ENCODE assay signal across 8 cellular contexts in the genomic region with DNA sequence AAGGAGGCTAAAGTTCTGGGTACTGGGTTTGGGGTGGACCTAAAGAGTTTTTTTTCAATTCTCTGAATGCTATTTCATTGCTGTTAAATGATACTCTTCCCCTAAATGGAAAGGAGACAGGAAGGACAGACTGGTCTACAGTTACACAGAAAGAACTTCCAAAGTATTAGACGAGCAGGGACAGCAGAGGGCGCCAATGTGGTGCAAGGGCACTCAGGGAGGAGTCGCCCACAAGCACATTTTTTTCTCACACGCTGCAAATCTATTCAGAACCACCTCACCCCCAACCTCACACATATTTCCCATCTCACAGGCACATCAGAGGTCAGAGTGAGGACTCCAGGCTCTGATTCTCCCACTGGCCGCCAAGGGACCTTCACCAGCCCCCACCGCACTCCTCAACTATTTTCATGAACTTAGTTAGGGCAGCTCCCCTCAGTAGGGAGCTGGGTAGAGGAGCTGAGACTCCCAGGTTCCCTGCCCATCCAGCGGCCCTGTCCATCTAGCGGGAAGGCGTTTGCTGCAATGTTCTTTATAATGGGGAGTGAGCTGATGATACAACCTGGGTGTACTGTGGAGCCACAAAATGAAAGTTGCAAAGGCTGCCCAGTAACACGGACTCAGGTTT. TPM values are rescaled to one million over a fixed set of nuclear protein-coding genes. Genes with fewer than 3 reads are reported as not detected.
DNase-seq lines count a peak whose midpoint lies in the region; ATAC-seq and TF ChIP-seq lines count a peak whose summit lies in the region.

No MANE protein-coding gene starts in this region.

- ATAC-seq in GM19035 (IDR thresholded peaks at IDR 0.05; ENCODE audit: unreplicated experiment): no peak

- no TSS peak for BruUV-seq in OCI-LY7 (replicated peaks; lab: Mats Ljungman, UMichigan)

- peak overlapping the region; percentile 52 for H3K4me2 ChIP-seq in OCI-LY7 (ENCODE audit: low read length)

- DNase-seq in GM10248 (ENCODE audit: extremely low spot score) (peak; percentile 74), OCI-LY7 (ENCODE audit: low spot score) (peak; percentile 87), epithelial cell of proximal tubule (ENCODE audit: low read depth) (no peak)
- DNase-seq in Jurkat, Clone E6-1 (ENCODE audit: low read depth, low spot score): peak; percentile 76
- peak; percentile 75 for DNase-seq in activated CD8-positive, alpha-beta memory T cell treated with anti-CD3 and anti-CD28 coated beads, Interleukin-2, amount 50 U/mL, for 4 hours
- DNase-seq in stimulated activated CD8-positive, alpha-beta memory T cell treated with anti-CD3 and anti-CD28 coated beads, Interleukin-4, amount 100 ng/mL, for 4 hours (ENCODE audit: low read depth in 2 of 2, low spot score in 1 of 2): peak; percentile 37 to 54

- no peaks in the 10 kb centered on the region for H3K79me2 ChIP-seq in OCI-LY7 (ENCODE audit: insufficient read depth, low read depth, low read length)

- no peaks in the 10 kb centered on the region for H3K9me3 ChIP-seq in OCI-LY7 (ENCODE audit: low read length)
- no peaks in the 10 kb centered on the region for H3K9me3 ChIP-seq in muscle layer of duodenum (ENCODE audit: control insufficient read depth in 1 of 2, low read length in 2 of 2)

- no peak overlapping the region for H3K4me3 ChIP-seq in Jurkat, Clone E6-1 (ENCODE audit: low read length)
- H3K4me3 ChIP-seq in OCI-LY7 (ENCODE audit: low read depth, low read length, poor library complexity, severe bottlenecking): no peak overlapping the region
- peak overlapping the region; percentile 47 for H3K4me3 ChIP-seq in epithelial cell of proximal tubule (ENCODE audit: low read depth, low read length)
- H3K4me3 ChIP-seq in muscle layer of duodenum (ENCODE audit: low read depth in 1 of 2, low read length in 2 of 2): peak overlapping the region; percentile 22 to 33

- no peaks in the 10 kb centered on the region for H4K20me1 ChIP-seq in OCI-LY7 (ENCODE audit: insufficient read depth, low read length)

- H3K27me3 ChIP-seq in muscle layer of duodenum (ENCODE audit: low read depth, low read length): peaks cover 39% of the 10 kb centered on the region

- peak overlapping the region; percentile 97 for H2AFZ ChIP-seq in OCI-LY7 (ENCODE audit: low read length)

- H3K27ac ChIP-seq in OCI-LY7 (ENCODE audit: low read depth, low read length, poor library complexity, severe bottlenecking) (no peak overlapping the region), muscle layer of duodenum (ENCODE audit: low read length) (no peak overlapping the region)

- POLR2A ChIA-PET in GM10248 (lab: Yijun Ruan, JAX) (no interaction called here), OCI-LY7 (lab: Charles Lee) (interaction anchor here (0.9 kb wide), 1 partner anchor 44 kb away, joined by 3 read pairs; no protein-coding TSS in a partner anchor)

- TF ChIP-seq CTCF in GM10248 (IDR thresholded peaks at IDR 0.05; ENCODE audit: control extremely low read depth, extremely low read depth, low read depth, missing control alignments): peak; percentile 83
- TF ChIP-seq CTCF in OCI-LY7 (conservative IDR thresholded peaks at IDR 0.05; ENCODE audit: low read length): peak; percentile 94
- TF ChIP-seq CTCF in epithelial cell of proximal tubule (conservative IDR thresholded peaks at IDR 0.05; ENCODE audit: low read depth, low read length): peak; percentile 90

- no peaks in the 10 kb centered on the region for H3K9me2 ChIP-seq in OCI-LY7 (ENCODE audit: insufficient read depth, low read length)

- H3K36me3 ChIP-seq in OCI-LY7 (ENCODE audit: insufficient read depth, low read length) (no peaks in the 10 kb centered on the region), muscle layer of duodenum (ENCODE audit: control insufficient read depth in 1 of 2, insufficient read depth in 2 of 2, low read length in 2 of 2) (no peaks in the 10 kb centered on the region)

- CTCF ChIA-PET in GM10248 (lab: Yijun Ruan, JAX): interaction anchor here (0.6 to 4.5 kb wide), 16 partner anchors 8 to 495 kb away, joined by 3 to 27 read pairs (median 4); no protein-coding TSS in a partner anchor
- CTCF ChIA-PET in OCI-LY7 (lab: Charles Lee; ENCODE audit: unreplicated experiment): interaction anchor here (1.4 kb wide), 1 partner anchor 287 kb away, joined by 3 read pairs; no protein-coding TSS in a partner anchor

- intact Hi-C loops in OCI-LY7 (cut with micrococcal nuclease; ENCODE audit: unreplicated experiment): loop anchor here (2.0 to 10.0 kb wide), 2 partner anchors 32 to 292 kb away; no protein-coding TSS in a partner anchor

- H3K4me1 ChIP-seq in OCI-LY7 (ENCODE audit: insufficient read depth, low read length, poor library complexity, severe bottlenecking): peaks cover 17% of the 10 kb centered on the region
- H3K4me1 ChIP-seq in muscle layer of duodenum (ENCODE audit: control insufficient read depth in 1 of 2, insufficient read depth in 2 of 2, low read length in 2 of 2): peaks cover 5 to 42% of the 10 kb centered on the region in 2 donors

RNA-seq across cellular contexts. Expression of gene CA4, which starts 6.8 kb away (rescaled TPM):
- polyA plus RNA-seq in Jurkat, Clone E6-1 (2012; ENCODE audit: insufficient read depth, insufficient read length): not detected
- total RNA-seq in OCI-LY7 (2014; rRNA removed; shearing (Covaris generic)): not detected in 2 replicates
- total RNA-seq in OCI-LY7 (2022) (not detected in 2 replicates), epithelial cell of proximal tubule (not detected in 2 replicates)

Comparison
In these comparisons a context has a peak if more than half of its experiments do, and no peak if none do; other contexts are left out.
1. H3K4me3 ChIP-seq: peak in epithelial cell of proximal tubule (single experiment) and muscle layer of duodenum (2 of 2); none in Jurkat, Clone E6-1 (single experiment) and OCI-LY7 (single experiment).
2. Peak in every context shown above with its lines, with median percentiles within 50 percentile points of each other: CTCF ChIP-seq.